ENCODE assay signal across 16 cellular contexts in genomic region chr6:41697902-41698349, GRCh38.
DNase-seq lines count a peak whose midpoint lies in the region; ATAC-seq and TF ChIP-seq lines count a peak whose summit lies in the region.
"Had no signal": no experiment of that assay in that cellular context is flagged by ENCODE, and none has a peak within 500 bp of the region (broad histone marks: within the 10 kb centered on the region; RNA-seq: fewer than 3 reads in every experiment).

No MANE protein-coding gene starts in this region.

- H3K4me1 ChIP-seq in BLaER1 treated with 17β-estradiol and CSF1 and Interleukin-3, amounts not matched to agents 10 nM and 100 nM, result peaks cover 78 to 92% (median 82%) of the 10 kb centered on the region in 10 experiments
- H3K4me1 ChIP-seq: HAP-1 had no signal

- no peak for ATAC-seq in GM18868 (IDR thresholded peaks at IDR 0.05; ENCODE audit: unreplicated experiment)
- no peak for ATAC-seq in HG02973 (IDR thresholded peaks at IDR 0.05; ENCODE audit: unreplicated experiment)
- ATAC-seq: Panc1 had no signal

- H3K27me3 ChIP-seq in BLaER1 treated with 17β-estradiol and CSF1 and Interleukin-3, amounts not matched to agents 10 nM and 100 nM, result no peaks in the 10 kb centered on the region
- H3K27me3 ChIP-seq: pancreas had no signal

- peak overlapping the region in 1 of 10 experiments; percentile 14; a peak in 1 of 20 replicates for H3K4me3 ChIP-seq in BLaER1 treated with 17β-estradiol and CSF1 and Interleukin-3, amounts not matched to agents 10 nM and 100 nM
- H3K4me3 ChIP-seq in SK-N-MC (no peak overlapping the region), fibroblast of pulmonary artery (replicated peaks; ENCODE audit: low read depth, low read length) (no peak overlapping the region), retinal pigment epithelial cell (ENCODE audit: low read length) (no peak overlapping the region)
- H3K4me3 ChIP-seq: HAP-1, lung, pancreas had no signal

- DNase-seq in SK-N-MC (ENCODE audit: low read depth, low spot score) (no peak), fibroblast of pulmonary artery (ENCODE audit: low read depth) (peak; percentile 41), retinal pigment epithelial cell (ENCODE audit: low read depth) (peak; percentile 39), islet precursor cell (no peak), CD1c-positive myeloid dendritic cell (ENCODE audit: extremely low spot score) (no peak)
- DNase-seq: NCI-H1436 treated with DMSO at 0.1 percent for 48 hours; NCI-H524; pancreas; stimulated activated CD4-positive, alpha-beta T cell treated with anti-CD3 and anti-CD28 coated beads, Interleukin-1b, Interleukin-23, amount 100 ng/mL, for 48 hours; T-helper 2 cell had no signal

- H3K9ac ChIP-seq in BLaER1 treated with 17β-estradiol and CSF1 and Interleukin-3, amounts not matched to agents 10 nM and 100 nM, result peak overlapping the region in 10 of 11 experiments; percentile 4 to 57 (median 36); a peak in 10 of 22 replicates
- H3K9ac ChIP-seq in SK-N-MC (ENCODE audit: insufficient read length), result peak overlapping the region; percentile 37

- peaks cover 26 to 60% (median 46%) of the 10 kb centered on the region in 11 experiments for H3K36me3 ChIP-seq in BLaER1 treated with 17β-estradiol and CSF1 and Interleukin-3, amounts not matched to agents 10 nM and 100 nM
- no peaks in the 10 kb centered on the region for H3K36me3 ChIP-seq in SK-N-MC (ENCODE audit: insufficient read depth, low read length)
- H3K36me3 ChIP-seq: HAP-1, pancreas had no signal

- H3K4me2 ChIP-seq in BLaER1 treated with 17β-estradiol and CSF1 and Interleukin-3, amounts not matched to agents 10 nM and 100 nM, result peak overlapping the region; percentile 38 to 100 (median 96); a peak in 21 of 22 replicates

- peaks cover 5 to 92% (median 50%) of the 10 kb centered on the region in 11 experiments; a peak in 20 of 22 replicates for H4K20me1 ChIP-seq in BLaER1 treated with 17β-estradiol and CSF1 and Interleukin-3, amounts not matched to agents 10 nM and 100 nM

- no peaks in the 10 kb centered on the region for H3K9me3 ChIP-seq in BLaER1 treated with 17β-estradiol and CSF1 and Interleukin-3, amounts not matched to agents 10 nM and 100 nM (replicated peaks in 1 of 11)
- no peaks in the 10 kb centered on the region for H3K9me3 ChIP-seq in SK-N-MC (ENCODE audit: low read depth, low read length)
- H3K9me3 ChIP-seq: HAP-1, pancreas had no signal

- TF ChIP-seq CTCF in fibroblast of pulmonary artery (IDR thresholded peaks at IDR 0.05; ENCODE audit: low read length, missing control alignments) (no peak), retinal pigment epithelial cell (conservative IDR thresholded peaks at IDR 0.05; ENCODE audit: low read depth, low read length) (no peak)

- H3K27ac ChIP-seq in BLaER1 treated with 17β-estradiol and CSF1 and Interleukin-3, amounts not matched to agents 10 nM and 100 nM, result peak overlapping the region in 8 of 11 experiments; percentile 34 to 98 (median 48); a peak in 11 of 22 replicates
- peak overlapping the region; percentile 36; the same call in 1 of the 2 replicates for H3K27ac ChIP-seq in SK-N-MC

Comparison
In these comparisons a context has a peak if more than half of its experiments do, and no peak if none do; other contexts are left out.
1. DNase-seq: peak in fibroblast of pulmonary artery (single experiment) and retinal pigment epithelial cell (single experiment); none in SK-N-MC (single experiment), islet precursor cell (single experiment) and CD1c-positive myeloid dendritic cell (single experiment).